ENCODE assay signal across 1 cellular context in genomic region chr12:50241178-50241577, GRCh38.
A peak's percentile ranks its signal among the peaks of the same experiment; 100 is the strongest.
TF ChIP-seq lines count a peak whose summit lies in the region.

No MANE protein-coding gene starts in this region.

TF ChIP-seq in HepG2, 621 proteins besides CTCF, POLR2A, EP300 and RAD21 (continued from another document and continues in another):
- TF ChIP-seq ZNF430 (CRISPR knock-in tag; IDR thresholded peaks at IDR 0.05) (no peak), ZNF713 (CRISPR knock-in tag; IDR thresholded peaks at IDR 0.05) (no peak), NR1H2 (CRISPR knock-in tag; IDR thresholded peaks at IDR 0.05; ENCODE audit: borderline replicate concordance, low read depth) (no peak), SSRP1 (CRISPR knock-in tag; IDR thresholded peaks at IDR 0.05) (no peak), NR2F1 (CRISPR knock-in tag; IDR thresholded peaks at IDR 0.05) (no peak), ZFAT (CRISPR knock-in tag; conservative IDR thresholded peaks at IDR 0.05) (no peak), RARG (CRISPR knock-in tag; IDR thresholded peaks at IDR 0.05; ENCODE audit: low read depth) (no peak), ZNF652 (CRISPR knock-in tag; IDR thresholded peaks at IDR 0.05; ENCODE audit: borderline replicate concordance, low read depth) (no peak), SP5 (CRISPR knock-in tag; IDR thresholded peaks at IDR 0.05; ENCODE audit: borderline replicate concordance, low read depth) (peak; percentile 82), ZSCAN12 (CRISPR knock-in tag; IDR thresholded peaks at IDR 0.05) (no peak), ZNF761 (CRISPR knock-in tag; conservative IDR thresholded peaks at IDR 0.05) (no peak), ZKSCAN5 (CRISPR knock-in tag; IDR thresholded peaks at IDR 0.05) (no peak), ZNF251 (CRISPR knock-in tag; IDR thresholded peaks at IDR 0.05) (no peak), SUZ12 (IDR thresholded peaks at IDR 0.05; ENCODE audit: low read depth, low read length) (no peak), MYPOP (CRISPR knock-in tag; IDR thresholded peaks at IDR 0.05) (no peak; the same call in 1 of the 2 replicates), SMAD1 (CRISPR knock-in tag; IDR thresholded peaks at IDR 0.05; ENCODE audit: borderline replicate concordance, low read depth) (no peak), CHD4 (IDR thresholded peaks at IDR 0.05; ENCODE audit: borderline replicate concordance, low read length) (no peak), MYNN (CRISPR knock-in tag; IDR thresholded peaks at IDR 0.05; ENCODE audit: low read depth) (no peak), NR3C1 (CRISPR knock-in tag; IDR thresholded peaks at IDR 0.05) (no peak), PLSCR1 (CRISPR knock-in tag; IDR thresholded peaks at IDR 0.05; ENCODE audit: borderline replicate concordance) (no peak), AHR (CRISPR knock-in tag; IDR thresholded peaks at IDR 0.05) (no peak), CCAR2 (optimal IDR thresholded peaks at IDR 0.05; ENCODE audit: low read depth, low read length) (no peak), ZNF335 (CRISPR knock-in tag; IDR thresholded peaks at IDR 0.05) (no peak), ZNF557 (CRISPR knock-in tag; IDR thresholded peaks at IDR 0.05) (no peak), NPAS2 (CRISPR knock-in tag; IDR thresholded peaks at IDR 0.05; ENCODE audit: borderline replicate concordance) (no peak), SIX4 (CRISPR knock-in tag; IDR thresholded peaks at IDR 0.05) (0 out of 2 replicates have a peak, but pooled peaks have one; percentile 41), ZNF563 (CRISPR knock-in tag; IDR thresholded peaks at IDR 0.05) (no peak), ARHGAP35 (CRISPR knock-in tag; IDR thresholded peaks at IDR 0.05; ENCODE audit: borderline replicate concordance) (no peak), ZNF33B (CRISPR knock-in tag; IDR thresholded peaks at IDR 0.05) (no peak), HDAC2 (CRISPR knock-in tag; IDR thresholded peaks at IDR 0.05) (peak; percentile 62; the same call in 1 of the 2 replicates), NFATC3 (CRISPR knock-in tag; IDR thresholded peaks at IDR 0.05) (no peak), ZNF44 (CRISPR knock-in tag; IDR thresholded peaks at IDR 0.05) (no peak), RFX1 (IDR thresholded peaks at IDR 0.05) (no peak), SNAPC2 (CRISPR knock-in tag; IDR thresholded peaks at IDR 0.05) (no peak), NR0B2 (CRISPR knock-in tag; IDR thresholded peaks at IDR 0.05) (no peak), ELK4 (CRISPR knock-in tag; IDR thresholded peaks at IDR 0.05; ENCODE audit: borderline replicate concordance) (no peak), CREB3 (CRISPR knock-in tag; IDR thresholded peaks at IDR 0.05) (no peak), ZNF264 (CRISPR knock-in tag; IDR thresholded peaks at IDR 0.05) (no peak), MED1 (CRISPR knock-in tag; IDR thresholded peaks at IDR 0.05) (0 out of 2 replicates have a peak, but pooled peaks have one; percentile 31), REPIN1 (CRISPR knock-in tag; IDR thresholded peaks at IDR 0.05; ENCODE audit: borderline replicate concordance, low read depth) (no peak), TCF7L2 (IDR thresholded peaks at IDR 0.05; ENCODE audit: low read depth, low read length) (peak; percentile 69; the same call in 1 of the 2 replicates), MEIS2 (CRISPR knock-in tag; IDR thresholded peaks at IDR 0.05) (no peak), NAIF1 (CRISPR knock-in tag; IDR thresholded peaks at IDR 0.05; ENCODE audit: borderline replicate concordance) (no peak), TRIM24 (CRISPR knock-in tag; IDR thresholded peaks at IDR 0.05) (no peak), ELF3 (CRISPR knock-in tag; IDR thresholded peaks at IDR 0.05) (no peak), NCOA2 (CRISPR knock-in tag; IDR thresholded peaks at IDR 0.05) (peak; percentile 83), ZNF234 (CRISPR knock-in tag; conservative IDR thresholded peaks at IDR 0.05) (no peak), KLF13 (CRISPR knock-in tag; IDR thresholded peaks at IDR 0.05) (no peak), ZNF317 (CRISPR knock-in tag; IDR thresholded peaks at IDR 0.05) (no peak), CERS6 (CRISPR knock-in tag; IDR thresholded peaks at IDR 0.05) (no peak), MIER3 (CRISPR knock-in tag; IDR thresholded peaks at IDR 0.05; ENCODE audit: borderline replicate concordance) (0 out of 2 replicates have a peak, but pooled peaks have one; percentile 30), HNF4A (CRISPR knock-in tag; IDR thresholded peaks at IDR 0.05) (peak; percentile 61)
- TF ChIP-seq, protein P1, sequence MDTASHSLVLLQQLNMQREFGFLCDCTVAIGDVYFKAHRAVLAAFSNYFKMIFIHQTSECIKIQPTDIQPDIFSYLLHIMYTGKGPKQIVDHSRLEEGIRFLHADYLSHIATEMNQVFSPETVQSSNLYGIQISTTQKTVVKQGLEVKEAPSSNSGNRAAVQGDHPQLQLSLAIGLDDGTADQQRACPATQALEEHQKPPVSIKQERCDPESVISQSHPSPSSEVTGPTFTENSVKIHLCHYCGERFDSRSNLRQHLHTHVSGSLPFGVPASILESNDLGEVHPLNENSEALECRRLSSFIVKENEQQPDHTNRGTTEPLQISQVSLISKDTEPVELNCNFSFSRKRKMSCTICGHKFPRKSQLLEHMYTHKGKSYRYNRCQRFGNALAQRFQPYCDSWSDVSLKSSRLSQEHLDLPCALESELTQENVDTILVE (CRISPR knock-in tag; IDR thresholded peaks at IDR 0.05), result no peak
- TF ChIP-seq, protein P2, sequence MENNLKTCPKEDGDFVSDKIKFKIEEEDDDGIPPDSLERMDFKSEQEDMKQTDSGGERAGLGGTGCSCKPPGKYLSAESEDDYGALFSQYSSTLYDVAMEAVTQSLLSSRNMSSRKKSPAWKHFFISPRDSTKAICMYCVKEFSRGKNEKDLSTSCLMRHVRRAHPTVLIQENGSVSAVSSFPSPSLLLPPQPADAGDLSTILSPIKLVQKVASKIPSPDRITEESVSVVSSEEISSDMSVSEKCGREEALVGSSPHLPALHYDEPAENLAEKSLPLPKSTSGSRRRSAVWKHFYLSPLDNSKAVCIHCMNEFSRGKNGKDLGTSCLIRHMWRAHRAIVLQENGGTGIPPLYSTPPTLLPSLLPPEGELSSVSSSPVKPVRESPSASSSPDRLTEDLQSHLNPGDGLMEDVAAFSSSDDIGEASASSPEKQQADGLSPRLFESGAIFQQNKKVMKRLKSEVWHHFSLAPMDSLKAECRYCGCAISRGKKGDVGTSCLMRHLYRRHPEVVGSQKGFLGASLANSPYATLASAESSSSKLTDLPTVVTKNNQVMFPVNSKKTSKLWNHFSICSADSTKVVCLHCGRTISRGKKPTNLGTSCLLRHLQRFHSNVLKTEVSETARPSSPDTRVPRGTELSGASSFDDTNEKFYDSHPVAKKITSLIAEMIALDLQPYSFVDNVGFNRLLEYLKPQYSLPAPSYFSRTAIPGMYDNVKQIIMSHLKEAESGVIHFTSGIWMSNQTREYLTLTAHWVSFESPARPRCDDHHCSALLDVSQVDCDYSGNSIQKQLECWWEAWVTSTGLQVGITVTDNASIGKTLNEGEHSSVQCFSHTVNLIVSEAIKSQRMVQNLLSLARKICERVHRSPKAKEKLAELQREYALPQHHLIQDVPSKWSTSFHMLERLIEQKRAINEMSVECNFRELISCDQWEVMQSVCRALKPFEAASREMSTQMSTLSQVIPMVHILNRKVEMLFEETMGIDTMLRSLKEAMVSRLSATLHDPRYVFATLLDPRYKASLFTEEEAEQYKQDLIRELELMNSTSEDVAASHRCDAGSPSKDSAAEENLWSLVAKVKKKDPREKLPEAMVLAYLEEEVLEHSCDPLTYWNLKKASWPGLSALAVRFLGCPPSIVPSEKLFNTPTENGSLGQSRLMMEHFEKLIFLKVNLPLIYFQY (CRISPR knock-in tag; IDR thresholded peaks at IDR 0.05; ENCODE audit: borderline replicate concordance), result no peak
- TF ChIP-seq, protein P3, sequence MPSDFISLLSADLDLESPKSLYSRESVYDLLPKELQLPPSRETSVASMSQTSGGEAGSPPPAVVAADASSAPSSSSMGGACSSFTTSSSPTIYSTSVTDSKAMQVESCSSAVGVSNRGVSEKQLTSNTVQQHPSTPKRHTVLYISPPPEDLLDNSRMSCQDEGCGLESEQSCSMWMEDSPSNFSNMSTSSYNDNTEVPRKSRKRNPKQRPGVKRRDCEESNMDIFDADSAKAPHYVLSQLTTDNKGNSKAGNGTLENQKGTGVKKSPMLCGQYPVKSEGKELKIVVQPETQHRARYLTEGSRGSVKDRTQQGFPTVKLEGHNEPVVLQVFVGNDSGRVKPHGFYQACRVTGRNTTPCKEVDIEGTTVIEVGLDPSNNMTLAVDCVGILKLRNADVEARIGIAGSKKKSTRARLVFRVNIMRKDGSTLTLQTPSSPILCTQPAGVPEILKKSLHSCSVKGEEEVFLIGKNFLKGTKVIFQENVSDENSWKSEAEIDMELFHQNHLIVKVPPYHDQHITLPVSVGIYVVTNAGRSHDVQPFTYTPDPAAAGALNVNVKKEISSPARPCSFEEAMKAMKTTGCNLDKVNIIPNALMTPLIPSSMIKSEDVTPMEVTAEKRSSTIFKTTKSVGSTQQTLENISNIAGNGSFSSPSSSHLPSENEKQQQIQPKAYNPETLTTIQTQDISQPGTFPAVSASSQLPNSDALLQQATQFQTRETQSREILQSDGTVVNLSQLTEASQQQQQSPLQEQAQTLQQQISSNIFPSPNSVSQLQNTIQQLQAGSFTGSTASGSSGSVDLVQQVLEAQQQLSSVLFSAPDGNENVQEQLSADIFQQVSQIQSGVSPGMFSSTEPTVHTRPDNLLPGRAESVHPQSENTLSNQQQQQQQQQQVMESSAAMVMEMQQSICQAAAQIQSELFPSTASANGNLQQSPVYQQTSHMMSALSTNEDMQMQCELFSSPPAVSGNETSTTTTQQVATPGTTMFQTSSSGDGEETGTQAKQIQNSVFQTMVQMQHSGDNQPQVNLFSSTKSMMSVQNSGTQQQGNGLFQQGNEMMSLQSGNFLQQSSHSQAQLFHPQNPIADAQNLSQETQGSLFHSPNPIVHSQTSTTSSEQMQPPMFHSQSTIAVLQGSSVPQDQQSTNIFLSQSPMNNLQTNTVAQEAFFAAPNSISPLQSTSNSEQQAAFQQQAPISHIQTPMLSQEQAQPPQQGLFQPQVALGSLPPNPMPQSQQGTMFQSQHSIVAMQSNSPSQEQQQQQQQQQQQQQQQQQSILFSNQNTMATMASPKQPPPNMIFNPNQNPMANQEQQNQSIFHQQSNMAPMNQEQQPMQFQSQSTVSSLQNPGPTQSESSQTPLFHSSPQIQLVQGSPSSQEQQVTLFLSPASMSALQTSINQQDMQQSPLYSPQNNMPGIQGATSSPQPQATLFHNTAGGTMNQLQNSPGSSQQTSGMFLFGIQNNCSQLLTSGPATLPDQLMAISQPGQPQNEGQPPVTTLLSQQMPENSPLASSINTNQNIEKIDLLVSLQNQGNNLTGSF (CRISPR knock-in tag; IDR thresholded peaks at IDR 0.05), result no peak
